ENCODE assay signal across 1 cellular context in the genomic region with DNA sequence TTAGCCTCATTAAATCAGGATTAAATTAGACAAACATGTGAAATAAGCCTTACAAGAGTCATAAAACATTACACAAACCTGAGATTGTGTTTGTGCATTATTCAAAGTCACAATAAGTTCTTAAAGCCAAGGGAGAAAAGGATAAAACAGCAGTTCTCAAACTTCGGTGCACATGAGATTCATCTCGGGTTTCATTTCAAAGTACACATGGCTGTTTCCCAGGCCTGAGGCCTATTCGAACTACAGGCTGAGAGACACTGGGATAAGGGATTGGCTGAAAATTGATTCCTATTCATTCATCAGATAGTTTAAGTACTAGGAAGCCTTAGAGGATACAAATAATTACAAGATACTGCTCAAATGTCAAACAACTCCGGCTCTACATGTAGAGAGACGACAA.
TF ChIP-seq lines count a peak whose summit lies in the region.

No MANE protein-coding gene starts in this region.

TF ChIP-seq in HepG2, 621 proteins besides CTCF, POLR2A, EP300 and RAD21 (continued from another document):
- TF ChIP-seq, protein P1, sequence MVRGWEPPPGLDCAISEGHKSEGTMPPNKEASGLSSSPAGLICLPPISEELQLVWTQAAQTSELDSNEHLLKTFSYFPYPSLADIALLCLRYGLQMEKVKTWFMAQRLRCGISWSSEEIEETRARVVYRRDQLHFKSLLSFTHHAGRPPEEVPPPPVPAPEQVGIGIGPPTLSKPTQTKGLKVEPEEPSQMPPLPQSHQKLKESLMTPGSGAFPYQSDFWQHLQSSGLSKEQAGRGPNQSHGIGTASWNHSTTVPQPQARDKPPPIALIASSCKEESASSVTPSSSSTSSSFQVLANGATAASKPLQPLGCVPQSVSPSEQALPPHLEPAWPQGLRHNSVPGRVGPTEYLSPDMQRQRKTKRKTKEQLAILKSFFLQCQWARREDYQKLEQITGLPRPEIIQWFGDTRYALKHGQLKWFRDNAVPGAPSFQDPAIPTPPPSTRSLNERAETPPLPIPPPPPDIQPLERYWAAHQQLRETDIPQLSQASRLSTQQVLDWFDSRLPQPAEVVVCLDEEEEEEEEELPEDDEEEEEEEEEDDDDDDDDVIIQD (CRISPR knock-in tag; IDR thresholded peaks at IDR 0.05; ENCODE audit: low read depth): peak; percentile 27; the same call in 1 of the 2 replicates
- TF ChIP-seq ZNF678 (CRISPR knock-in tag; IDR thresholded peaks at IDR 0.05): no peak
